ENCODE assay signal across 9 cellular contexts in the genomic region with DNA sequence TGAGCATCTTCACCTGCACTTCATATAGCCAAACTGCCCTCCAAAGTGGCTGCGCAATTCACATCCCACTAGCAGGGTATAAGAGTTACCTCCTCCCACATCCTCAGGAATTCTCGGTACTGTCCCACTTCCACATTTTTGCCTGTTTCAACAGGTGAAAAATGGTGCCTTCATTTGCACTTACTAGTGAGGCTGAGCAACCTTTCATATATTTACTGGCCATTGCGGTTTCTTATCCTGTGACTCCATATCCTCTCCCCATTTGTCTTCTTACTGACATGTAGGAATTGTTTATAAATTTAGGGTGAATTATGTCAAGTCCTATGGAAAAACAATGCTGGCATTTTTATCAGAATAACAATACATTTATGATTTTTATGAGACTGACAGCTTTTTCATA.
"Had no signal": no experiment of that assay in that cellular context is flagged by ENCODE, and none has a peak within 500 bp of the region (broad histone marks: within the 10 kb centered on the region; RNA-seq: fewer than 3 reads in every experiment).

No MANE protein-coding gene starts in this region.

- H2AFZ ChIP-seq: GM23338 had no signal

- ATAC-seq: GM23338 had no signal

- H3K4me2 ChIP-seq: GM23338 had no signal

- H3K4me3 ChIP-seq: GM23338 had no signal

- FAIRE-seq: H1, H54, HTR-8/SVneo had no signal

- DNase-seq: H9, HCEC 1CT, HFFc6, IMR-90, KBM-7 had no signal
